In genomic region chr5:38515648-38516047, GRCh38 we compare ENCODE assay signal across 9 cellular contexts. TPM values are rescaled to one million over a fixed set of nuclear protein-coding genes. Genes with fewer than 3 reads are reported as not detected.
DNase-seq lines count a peak whose midpoint lies in the region; ATAC-seq and TF ChIP-seq lines count a peak whose summit lies in the region.
"Had no signal": no experiment of that assay in that cellular context is flagged by ENCODE, and none has a peak within 500 bp of the region (broad histone marks: within the 10 kb centered on the region; RNA-seq: fewer than 3 reads in every experiment).

No MANE protein-coding gene starts in this region.

- H3K4me1 ChIP-seq in mammary epithelial cell (ENCODE audit: insufficient read depth, low read length): no peaks in the 10 kb centered on the region
- H3K4me1 ChIP-seq in tibial artery: no peaks in the 10 kb centered on the region

- DNase-seq in AG20443 (ENCODE audit: low spot score) (peak; percentile 67), Kasumi-1 (lab: John Stamatoyannopoulos, UW) (peak; percentile 21 to 22), mammary epithelial cell (no peak), left kidney (ENCODE audit: low read depth, low spot score) (peak; percentile 70), tibial artery (no peak), SKM-1 (lab: John Stamatoyannopoulos, UW; ENCODE audit: unreplicated experiment) (no peak)
- DNase-seq: activated CD4-positive, alpha-beta memory T cell treated with anti-CD3 and anti-CD28 coated beads, Interleukin-2, amount 10 ng/mL, durations not matched to agents 7 days and 5 days had no signal

- in situ Hi-C loops in mammary epithelial cell (cut with MboI; ENCODE audit: low sequenced_read_pairs in 2 of 2): no loop called here

- no TSS peak for BruUV-seq in mammary epithelial cell (replicated peaks; lab: Mats Ljungman, UMichigan)

- H3K27ac ChIP-seq in mammary epithelial cell (ENCODE audit: insufficient read depth, low read depth, low read length) (no peak overlapping the region), tibial artery (no peak overlapping the region)

- CTCF ChIA-PET in mammary epithelial cell (lab: Charles Lee; ENCODE audit: low non-redundant PET): interaction anchor here (0.6 to 1.0 kb wide), 5 partner anchors 70 to 133 kb away, joined by 3 to 30 read pairs (median 4); no protein-coding TSS in a partner anchor

- H3K27me3 ChIP-seq in mammary epithelial cell (ENCODE audit: insufficient read depth, low read length) (no peaks in the 10 kb centered on the region), tibial artery (no peaks in the 10 kb centered on the region)

- dilution Hi-C loops in mammary epithelial cell (cut with HindIII; ENCODE audit: low sequenced_read_pairs): no loop called here

- intact Hi-C loops in mammary epithelial cell (cut with micrococcal nuclease) (loop anchor here (1.0 kb wide), 2 partner anchors 69 to 74 kb away; no protein-coding TSS in a partner anchor), tibial artery (cut with DNase I; ENCODE audit: low total_unique reads) (no loop called here)

- no peak overlapping the region for H3K4me2 ChIP-seq in mammary epithelial cell (ENCODE audit: insufficient read depth, low read depth, low read length)

- no peak overlapping the region for H3K27ac Mint-ChIP-seq in activated T-helper 17 cell treated with anti-CD3 and anti-CD28 coated beads, Interleukin-2, amount 50 U/mL, for 72 hours
- H3K27ac Mint-ChIP-seq: activated CD4-positive, alpha-beta memory T cell treated with anti-CD3 and anti-CD28 coated beads, Interleukin-2, amount 10 ng/mL, durations not matched to agents 7 days and 5 days had no signal

- no peak for ATAC-seq in activated T-helper 17 cell treated with anti-CD3 and anti-CD28 coated beads, Interleukin-2, amount 50 U/mL, for 72 hours (replicated peaks)
- ATAC-seq in GM19035 (IDR thresholded peaks at IDR 0.05; ENCODE audit: unreplicated experiment): no peak

- no peak overlapping the region for H3K4me3 Mint-ChIP-seq in activated T-helper 17 cell treated with anti-CD3 and anti-CD28 coated beads, Interleukin-2, amount 50 U/mL, for 72 hours
- H3K4me3 Mint-ChIP-seq: activated CD4-positive, alpha-beta memory T cell treated with anti-CD3 and anti-CD28 coated beads, Interleukin-2, amount 10 ng/mL, durations not matched to agents 7 days and 5 days had no signal

- H3K9me3 Mint-ChIP-seq in activated T-helper 17 cell treated with anti-CD3 and anti-CD28 coated beads, Interleukin-2, amount 50 U/mL, for 72 hours: no peaks in the 10 kb centered on the region
- H3K9me3 Mint-ChIP-seq: activated CD4-positive, alpha-beta memory T cell treated with anti-CD3 and anti-CD28 coated beads, Interleukin-2, amount 10 ng/mL, durations not matched to agents 7 days and 5 days had no signal

- TF ChIP-seq CTCF in mammary epithelial cell (conservative IDR thresholded peaks at IDR 0.05 in 1 of 2, IDR thresholded peaks at IDR 0.05 in 1 of 2; ENCODE audit: extremely low read depth in 1 of 2, insufficient read depth in 1 of 2, low read depth in 1 of 2, low read length in 2 of 2) (peak; percentile 34 to 68), tibial artery (IDR thresholded peaks at IDR 0.05) (peak in 1 of 2 experiments; percentile 24)

- H3K9me3 ChIP-seq in mammary epithelial cell (replicated peaks; ENCODE audit: insufficient read depth, low read length): no peaks in the 10 kb centered on the region
- no peaks in the 10 kb centered on the region for H3K9me3 ChIP-seq in tibial artery

- H4K20me1 ChIP-seq in mammary epithelial cell (ENCODE audit: insufficient read depth, low read length): no peaks in the 10 kb centered on the region

- H3K36me3 Mint-ChIP-seq in activated T-helper 17 cell treated with anti-CD3 and anti-CD28 coated beads, Interleukin-2, amount 50 U/mL, for 72 hours (ENCODE audit: low read depth): no peaks in the 10 kb centered on the region

- H3K4me3 ChIP-seq in mammary epithelial cell (replicated peaks in 1 of 3; ENCODE audit: insufficient read depth in 1 of 3, low read depth in 2 of 3, low read length in 3 of 3) (no peak overlapping the region), tibial artery (no peak overlapping the region)

- 56% methylated on average over 2 of the region's 2 CpGs for WGBS in mammary epithelial cell (ENCODE audit: low coverage, missing lambda C conversion rate)

- H3K79me2 ChIP-seq in mammary epithelial cell (ENCODE audit: insufficient read depth, low read length): no peaks in the 10 kb centered on the region

- no peak overlapping the region for H2AFZ ChIP-seq in mammary epithelial cell (ENCODE audit: low read depth, low read length)

- H3K4me1 Mint-ChIP-seq in activated T-helper 17 cell treated with anti-CD3 and anti-CD28 coated beads, Interleukin-2, amount 50 U/mL, for 72 hours: no peaks in the 10 kb centered on the region
- H3K4me1 Mint-ChIP-seq: activated CD4-positive, alpha-beta memory T cell treated with anti-CD3 and anti-CD28 coated beads, Interleukin-2, amount 10 ng/mL, durations not matched to agents 7 days and 5 days had no signal

- H3K27me3 Mint-ChIP-seq in activated T-helper 17 cell treated with anti-CD3 and anti-CD28 coated beads, Interleukin-2, amount 50 U/mL, for 72 hours: no peaks in the 10 kb centered on the region

- H3K36me3 ChIP-seq in mammary epithelial cell (ENCODE audit: insufficient read depth, low read length) (no peaks in the 10 kb centered on the region), tibial artery (peaks cover 15 to 34% (median 19%) of the 10 kb centered on the region in 3 donors)

- H3K9ac ChIP-seq in mammary epithelial cell (ENCODE audit: insufficient read depth, low read length): no peak overlapping the region

RNA-seq across cellular contexts. Expression of gene LIFR, which starts 40.8 kb away (rescaled TPM):
- 10 to 100 TPM in 1 of 2 donors, 1 to 10 TPM in 1; 4.4 to 26.3 TPM for total RNA-seq in mammary epithelial cell
- 1.6 TPM for polyA plus RNA-seq in mammary epithelial cell
- polyA minus RNA-seq in mammary epithelial cell: 1.6 TPM
- total RNA-seq in activated T-helper 17 cell treated with anti-CD3 and anti-CD28 coated beads, Interleukin-2, amount 50 U/mL, for 72 hours: under 1 TPM; 0.16 to 0.35 TPM

Comparison
In these comparisons a context has a peak if more than half of its experiments do, and no peak if none do; other contexts are left out.
1. DNase-seq: peak in AG20443 (single experiment), Kasumi-1 (2 of 2) and left kidney (single experiment); none in mammary epithelial cell (single experiment), tibial artery (0 of 2) and SKM-1 (single experiment).